Comparison of ENCODE assay signal across 8 cellular contexts in the genomic region with DNA sequence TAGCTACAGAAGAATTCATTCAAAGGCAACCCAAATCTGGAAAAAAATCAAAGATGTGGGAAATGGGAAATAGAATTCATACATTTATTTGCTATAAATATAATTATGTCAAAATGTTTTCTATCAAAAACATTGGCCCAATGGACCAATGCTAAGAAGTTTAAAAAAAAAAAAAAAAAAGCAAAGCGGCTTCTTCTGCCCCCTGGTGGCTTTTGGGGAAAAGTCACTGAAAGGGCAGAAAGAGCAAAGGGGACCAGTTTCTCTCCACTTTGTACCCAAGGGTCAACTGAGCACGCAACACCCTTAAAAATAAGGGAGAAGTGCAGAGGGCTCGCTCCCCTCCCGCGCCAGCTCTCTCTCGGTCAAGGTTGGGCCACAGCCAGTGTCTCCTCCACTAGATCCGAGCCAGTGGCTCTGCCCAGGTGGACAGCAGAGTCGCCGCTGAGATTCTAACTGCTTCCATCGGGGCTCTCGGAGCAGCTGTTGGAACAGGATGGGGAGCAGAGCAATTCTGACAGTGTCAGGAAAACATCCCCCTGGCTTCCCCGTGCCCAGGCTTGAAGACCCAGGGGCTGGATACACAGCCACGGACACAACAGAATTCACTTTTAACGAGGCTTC.
DNase-seq lines count a peak whose midpoint lies in the region; ATAC-seq and TF ChIP-seq lines count a peak whose summit lies in the region.

No MANE protein-coding gene starts in this region.

- H3K27ac ChIP-seq in left ventricle myocardium inferior (replicated peaks): no peak overlapping the region

- H3K4me1 ChIP-seq in left ventricle myocardium inferior: peaks cover 19% of the 10 kb centered on the region

- DNase-seq in CD1c-positive myeloid dendritic cell (ENCODE audit: extremely low spot score): peak; percentile 32
- peak; percentile 21 for DNase-seq in GM19240 (ENCODE audit: insufficient read length, low spot score)
- DNase-seq in SKM-1 (lab: John Stamatoyannopoulos, UW; ENCODE audit: unreplicated experiment): peak; percentile 12
- DNase-seq in left ventricle myocardium inferior: no peak
- peak in 2 of 3 donors; percentile 7 to 9 for DNase-seq in stimulated activated CD4-positive, alpha-beta T cell treated with anti-CD3 and anti-CD28 coated beads, TNF-alpha, amount 100 ng/mL, for 48 hours (ENCODE audit: low read depth in 3 of 3)
- DNase-seq in DMS114 treated with DMSO at 0.1 percent for 48 hours (lab: John Stamatoyannopoulos, UW; ENCODE audit: unreplicated experiment): no peak

- H3K36me3 ChIP-seq in left ventricle myocardium inferior: no peaks in the 10 kb centered on the region

- ATAC-seq in HG02938 (IDR thresholded peaks at IDR 0.05; ENCODE audit: unreplicated experiment): no peak
- no peak for ATAC-seq in HG02970 (IDR thresholded peaks at IDR 0.05; ENCODE audit: low FRiP score, unreplicated experiment)

- peak overlapping the region; percentile 31 for H3K4me3 ChIP-seq in left ventricle myocardium inferior

- no peaks in the 10 kb centered on the region for H3K9me3 ChIP-seq in left ventricle myocardium inferior (replicated peaks)

- intact Hi-C loops in left ventricle myocardium inferior (cut with micrococcal nuclease): loop anchor here (5.0 kb wide), 1 partner anchor 792 kb away; no protein-coding TSS in a partner anchor

- peaks cover 45% of the 10 kb centered on the region for H3K27me3 ChIP-seq in left ventricle myocardium inferior (ENCODE audit: low read depth)

- TF ChIP-seq CTCF in left ventricle myocardium inferior (IDR thresholded peaks at IDR 0.05; ENCODE audit: borderline replicate concordance): peak; percentile 76

Comparison
In these comparisons a context has a peak if more than half of its experiments do, and no peak if none do; other contexts are left out.
1. DNase-seq: peak in CD1c-positive myeloid dendritic cell (single experiment), GM19240 (single experiment), SKM-1 (single experiment) and stimulated activated CD4-positive, alpha-beta T cell treated with anti-CD3 and anti-CD28 coated beads, TNF-alpha, amount 100 ng/mL, for 48 hours (2 of 3); none in left ventricle myocardium inferior (single experiment) and DMS114 treated with DMSO at 0.1 percent for 48 hours (single experiment).